ENCODE assay signal across 13 cellular contexts in genomic region chr10:59434463-59435326, GRCh38.
DNase-seq lines count a peak whose midpoint lies in the region; ATAC-seq and TF ChIP-seq lines count a peak whose summit lies in the region.
"Had no signal": no experiment of that assay in that cellular context is flagged by ENCODE, and none has a peak within 500 bp of the region (broad histone marks: within the 10 kb centered on the region; RNA-seq: fewer than 3 reads in every experiment).

No MANE protein-coding gene starts in this region.

- H3K4me2 ChIP-seq in mesenchymal stem cell (ENCODE audit: low read length, poor library complexity, severe bottlenecking), result no peak overlapping the region
- H3K4me2 ChIP-seq: hepatocyte had no signal

- no peak overlapping the region for H3K4ac ChIP-seq in mesenchymal stem cell (ENCODE audit: low read depth in 1 of 2, low read length in 2 of 2)

- DNase-seq in AG08395 (ENCODE audit: low spot score), result peak; percentile 17
- DNase-seq in NCI-H226, result peak; percentile 70
- DNase-seq in dermis microvascular lymphatic vessel endothelial cell (ENCODE audit: low read depth in 2 of 2), result peak; percentile 6 to 32
- DNase-seq in mesenchymal stem cell, result peak; percentile 10
- no peak for DNase-seq in 8988T
- DNase-seq in aorta, result no peak
- DNase-seq in activated CD4-positive, alpha-beta T cell treated with anti-CD3 and anti-CD28 coated beads for 4 hours, result no peak
- DNase-seq: adrenal gland; effector CD4-positive, alpha-beta T cell; stimulated activated CD4-positive, alpha-beta T cell treated with anti-CD3 and anti-CD28 coated beads, Interleukin-4, amount 100 ng/mL, for 24 hours; stimulated activated naive B cell treated with anti-CD40 and anti-IgM and Interleukin-4, amounts not matched to agents 10 μg/mL and 1 μg/mL and 100 μg/mL, for 72 hours had no signal

- no peak overlapping the region for H3K27ac ChIP-seq in mesenchymal stem cell (ENCODE audit: low read length, poor library complexity, severe bottlenecking)
- no peak overlapping the region for H3K27ac ChIP-seq in aorta (ENCODE audit: low read depth in 1 of 2, low read length in 2 of 2)
- H3K27ac ChIP-seq: hepatocyte had no signal

- no peak overlapping the region for H2BK120ac ChIP-seq in mesenchymal stem cell (ENCODE audit: low read depth, low read length)

- H3K23ac ChIP-seq in mesenchymal stem cell (ENCODE audit: low read length in 2 of 2), result no peak overlapping the region

- H2AK5ac ChIP-seq in mesenchymal stem cell (ENCODE audit: low read length, severe bottlenecking), result no peak overlapping the region

- no peak overlapping the region for H3K18ac ChIP-seq in mesenchymal stem cell (ENCODE audit: low read depth in 1 of 2, low read length in 2 of 2)

- WGBS in mesenchymal stem cell, result 72% methylated on average over 3 of the region's 4 CpGs
- WGBS in aorta, 2 donors, result 10 to 19% methylated on average over 4 of the region's 4 CpGs

- H3K79me1 ChIP-seq in mesenchymal stem cell (replicated peaks; ENCODE audit: low read length, poor library complexity, severe bottlenecking), result no peaks in the 10 kb centered on the region

- no peaks in the 10 kb centered on the region for H3K4me1 ChIP-seq in mesenchymal stem cell (ENCODE audit: control insufficient read depth, insufficient read depth, low read depth, low read length)
- no peaks in the 10 kb centered on the region for H3K4me1 ChIP-seq in aorta (ENCODE audit: control insufficient read depth in 1 of 2, insufficient read depth in 2 of 2, low read length in 2 of 2)

- H2AFZ ChIP-seq in mesenchymal stem cell (ENCODE audit: low read depth, low read length), result no peak overlapping the region
- H2AFZ ChIP-seq: hepatocyte had no signal

- no peak for ATAC-seq in aorta (ENCODE audit: low FRiP score)
- ATAC-seq in GM18505 (IDR thresholded peaks at IDR 0.05; ENCODE audit: unreplicated experiment), result no peak
- ATAC-seq: stimulated activated naive B cell treated with anti-CD40 and anti-IgM and Interleukin-4, amounts not matched to agents 10 μg/mL and 1 μg/mL and 100 μg/mL, for 72 hours had no signal

- H3K9me3 ChIP-seq in mesenchymal stem cell (ENCODE audit: control insufficient read depth, low read length) (no peaks in the 10 kb centered on the region), aorta (ENCODE audit: control insufficient read depth, low read length) (no peaks in the 10 kb centered on the region)
- H3K9me3 ChIP-seq: adrenal gland had no signal

- H3K4me3 ChIP-seq in mesenchymal stem cell (ENCODE audit: insufficient read depth in 1 of 2, low read depth in 1 of 2, low read length in 2 of 2) (peak overlapping the region in 1 of 2 experiments; percentile 52), aorta (ENCODE audit: low read length in 2 of 2) (no peak overlapping the region)
- H3K4me3 ChIP-seq: adrenal gland, hepatocyte had no signal

- intact Hi-C loops in aorta (cut with DNase I), result no loop called here

- H3K36me3 ChIP-seq in mesenchymal stem cell (ENCODE audit: control insufficient read depth in 1 of 2, insufficient read depth in 2 of 2, low read depth in 1 of 2, low read length in 2 of 2), result no peaks in the 10 kb centered on the region
- no peaks in the 10 kb centered on the region for H3K36me3 ChIP-seq in aorta (ENCODE audit: control insufficient read depth in 1 of 2, insufficient read depth in 2 of 2, low read length in 1 of 2)
- H3K36me3 ChIP-seq: adrenal gland had no signal

- H2BK15ac ChIP-seq in mesenchymal stem cell (ENCODE audit: low read depth, poor library complexity, severe bottlenecking), result no peak overlapping the region

- H2BK12ac ChIP-seq in mesenchymal stem cell (ENCODE audit: low read length in 2 of 2), result no peak overlapping the region

- H3K14ac ChIP-seq in mesenchymal stem cell (ENCODE audit: low read length in 2 of 2), result no peak overlapping the region

- no peak overlapping the region for H2BK5ac ChIP-seq in mesenchymal stem cell (ENCODE audit: low read depth, low read length, poor library complexity, severe bottlenecking)

- no peak overlapping the region for H4K91ac ChIP-seq in mesenchymal stem cell (ENCODE audit: low read length)

- peak overlapping the region; percentile 54 for H3K9ac ChIP-seq in mesenchymal stem cell (ENCODE audit: low read length)

- H3K27me3 ChIP-seq in mesenchymal stem cell (ENCODE audit: control insufficient read depth in 1 of 2, insufficient read depth in 1 of 2, low read length in 2 of 2) (no peaks in the 10 kb centered on the region), aorta (ENCODE audit: control insufficient read depth in 1 of 2, insufficient read depth in 2 of 2, low read length in 1 of 2) (no peaks in the 10 kb centered on the region)
- H3K27me3 ChIP-seq: adrenal gland, hepatocyte had no signal

- no peak for TF ChIP-seq POLR2A in GM18505 (IDR thresholded peaks at IDR 0.05; ENCODE audit: borderline replicate concordance, extremely low read depth, insufficient read depth, insufficient read length)

- no peak overlapping the region for H4K8ac ChIP-seq in mesenchymal stem cell (ENCODE audit: low read length)

Comparison
In these comparisons a context has a peak if more than half of its experiments do, and no peak if none do; other contexts are left out.
1. DNase-seq: peak in AG08395 (single experiment), NCI-H226 (single experiment), dermis microvascular lymphatic vessel endothelial cell (2 of 2) and mesenchymal stem cell (single experiment); none in 8988T (single experiment), aorta (0 of 2) and activated CD4-positive, alpha-beta T cell treated with anti-CD3 and anti-CD28 coated beads for 4 hours (0 of 2).